ENCODE assay signal across 8 cellular contexts in genomic region chr12:118237053-118237665, GRCh38.
DNase-seq lines count a peak whose midpoint lies in the region; ATAC-seq and TF ChIP-seq lines count a peak whose summit lies in the region.

No MANE protein-coding gene starts in this region.

- H3K9me3 Mint-ChIP-seq in dendritic cell treated with granulocyte-macrophage colony-stimulating factor and Interleukin-4, amounts not matched to agents 40 ng/mL and 50 ng/mL, for 4 days: no peaks in the 10 kb centered on the region

- H3K27ac Mint-ChIP-seq in dendritic cell treated with granulocyte-macrophage colony-stimulating factor and Interleukin-4, amounts not matched to agents 40 ng/mL and 50 ng/mL, for 4 days: peak overlapping the region; percentile 81

- peaks cover 30% of the 10 kb centered on the region for H3K4me1 Mint-ChIP-seq in dendritic cell treated with granulocyte-macrophage colony-stimulating factor and Interleukin-4, amounts not matched to agents 40 ng/mL and 50 ng/mL, for 4 days (ENCODE audit: low read depth)

- DNase-seq in GM13976 (ENCODE audit: low spot score): peak; percentile 56
- no peak for DNase-seq in NCI-H1417 (lab: John Stamatoyannopoulos, UW)
- DNase-seq in C1 segment of cervical spinal cord (lab: John Stamatoyannopoulos, UW): no peak
- no peak for DNase-seq in T-helper 9 cell
- no peak for DNase-seq in amygdala (lab: John Stamatoyannopoulos, UW)

- peak overlapping the region; percentile 17 for H3K4me3 Mint-ChIP-seq in dendritic cell treated with granulocyte-macrophage colony-stimulating factor and Interleukin-4, amounts not matched to agents 40 ng/mL and 50 ng/mL, for 4 days

- ATAC-seq in GM21423 (IDR thresholded peaks at IDR 0.05; ENCODE audit: unreplicated experiment) (peak; percentile 87), HG03457 (IDR thresholded peaks at IDR 0.05; ENCODE audit: unreplicated experiment) (peak; percentile 67)

- in situ Hi-C loops in GM13976 (cut with MboI; ENCODE audit: low sequenced_read_pairs, unreplicated experiment): no loop called here

- H3K27me3 Mint-ChIP-seq in dendritic cell treated with granulocyte-macrophage colony-stimulating factor and Interleukin-4, amounts not matched to agents 40 ng/mL and 50 ng/mL, for 4 days: no peaks in the 10 kb centered on the region

- TF ChIP-seq CTCF in GM13976 (IDR thresholded peaks at IDR 0.05; ENCODE audit: borderline replicate concordance, control extremely low read depth, extremely low read depth, insufficient read depth, missing control alignments): no peak

- intact Hi-C loops in dendritic cell treated with granulocyte-macrophage colony-stimulating factor and Interleukin-4, amounts not matched to agents 40 ng/mL and 50 ng/mL, for 4 days (cut with micrococcal nuclease): loop anchor here (5.0 kb wide), 3 partner anchors 70 to 140 kb away; partner anchors contain the start of gene SUDS3

- peaks cover 53% of the 10 kb centered on the region for H3K36me3 Mint-ChIP-seq in dendritic cell treated with granulocyte-macrophage colony-stimulating factor and Interleukin-4, amounts not matched to agents 40 ng/mL and 50 ng/mL, for 4 days (ENCODE audit: low read depth)
